ENCODE assay signal across 8 cellular contexts in genomic region chr19:42933412-42933811, GRCh38. TPM values are rescaled to one million over a fixed set of nuclear protein-coding genes. Genes with fewer than 3 reads are reported as not detected.
"Had no signal": no experiment of that assay in that cellular context is flagged by ENCODE, and none has a peak within 500 bp of the region (broad histone marks: within the 10 kb centered on the region; RNA-seq: fewer than 3 reads in every experiment).

No MANE protein-coding gene starts in this region.

RNA-seq across cellular contexts. Expression of gene PSG7, which starts 3.6 kb away (rescaled TPM):
- total RNA-seq: activated CD4-positive, alpha-beta memory T cell treated with anti-CD3 and anti-CD28 coated beads for 36 hours; activated CD4-positive, alpha-beta T cell treated with anti-CD3 and anti-CD28 coated beads, Interleukin-2, amount 10 ng/mL, durations not matched to agents 7 days and 5 days; activated naive CD4-positive, alpha-beta T cell treated with anti-CD3 and anti-CD28 coated beads, Interleukin-2, amount 50 U/mL, for 72 hours; activated T-cell treated with anti-CD3 and anti-CD28 coated beads, Interleukin-2, amount 50 U/mL, for 4 hours; ascending aorta; OCI-LY7; Peyer's patch; T-helper 2 cell treated with Interferon-gamma antibody and Interleukin-4, amounts not matched to agents 100 ng/mL and 5 ng/mL, for 36 hours had no signal

RNA-seq across cellular contexts. Expression of gene PSG6, which starts 15.7 kb away (rescaled TPM):
- total RNA-seq: activated CD4-positive, alpha-beta memory T cell treated with anti-CD3 and anti-CD28 coated beads for 36 hours; activated CD4-positive, alpha-beta T cell treated with anti-CD3 and anti-CD28 coated beads, Interleukin-2, amount 10 ng/mL, durations not matched to agents 7 days and 5 days; activated naive CD4-positive, alpha-beta T cell treated with anti-CD3 and anti-CD28 coated beads, Interleukin-2, amount 50 U/mL, for 72 hours; activated T-cell treated with anti-CD3 and anti-CD28 coated beads, Interleukin-2, amount 50 U/mL, for 4 hours; ascending aorta; Peyer's patch; T-helper 2 cell treated with Interferon-gamma antibody and Interleukin-4, amounts not matched to agents 100 ng/mL and 5 ng/mL, for 36 hours had no signal

RNA-seq across cellular contexts. Expression of gene PSG1, which starts 53.9 kb away (rescaled TPM):
- total RNA-seq: activated CD4-positive, alpha-beta memory T cell treated with anti-CD3 and anti-CD28 coated beads for 36 hours; activated CD4-positive, alpha-beta T cell treated with anti-CD3 and anti-CD28 coated beads, Interleukin-2, amount 10 ng/mL, durations not matched to agents 7 days and 5 days; activated T-cell treated with anti-CD3 and anti-CD28 coated beads, Interleukin-2, amount 50 U/mL, for 4 hours; ascending aorta; OCI-LY7; Peyer's patch; T-helper 2 cell treated with Interferon-gamma antibody and Interleukin-4, amounts not matched to agents 100 ng/mL and 5 ng/mL, for 36 hours had no signal
